In genomic region chr6:155693573-155694428, GRCh38 we compare ENCODE assay signal across 20 cellular contexts.
DNase-seq lines count a peak whose midpoint lies in the region; ATAC-seq and TF ChIP-seq lines count a peak whose summit lies in the region.
"Had no signal": no experiment of that assay in that cellular context is flagged by ENCODE, and none has a peak within 500 bp of the region (broad histone marks: within the 10 kb centered on the region; RNA-seq: fewer than 3 reads in every experiment).

No MANE protein-coding gene starts in this region.

- peaks cover 3 to 4% of the 10 kb centered on the region in 2 donors for H3K27me3 Mint-ChIP-seq in CD4-positive, alpha-beta memory T cell

- ATAC-seq in right lobe of liver, result peak; percentile 87 to 96 (median 92)
- ATAC-seq in GM21360 (IDR thresholded peaks at IDR 0.05; ENCODE audit: unreplicated experiment), result no peak
- no peak for ATAC-seq in GM21367 (IDR thresholded peaks at IDR 0.05; ENCODE audit: unreplicated experiment)
- ATAC-seq: left cardiac atrium had no signal

- H3K27ac Mint-ChIP-seq in CD4-positive, alpha-beta memory T cell, result no peak overlapping the region
- H3K27ac Mint-ChIP-seq: activated naive CD4-positive, alpha-beta T cell treated with anti-CD3 and anti-CD28 coated beads for 36 hours; HFFc6; T-helper 2 cell treated with Interferon-gamma antibody and Interleukin-4, amounts not matched to agents 5 μg/mL and 100 μg/mL, for 36 hours had no signal

- no peaks in the 10 kb centered on the region for H3K9me3 ChIP-seq in right lobe of liver
- no peaks in the 10 kb centered on the region for H3K9me3 ChIP-seq in CD4-positive, alpha-beta memory T cell (ENCODE audit: control insufficient read depth in 1 of 2, low read length in 2 of 2)
- H3K9me3 ChIP-seq: ovary had no signal

- POLR2A ChIA-PET in CD4-positive, alpha-beta memory T cell (lab: Charles Lee; ENCODE audit: partially characterized antibody), result no interaction called here

- H3K4me1 Mint-ChIP-seq in CD4-positive, alpha-beta memory T cell, result no peaks in the 10 kb centered on the region

- CTCF ChIA-PET in CD4-positive, alpha-beta memory T cell (lab: Charles Lee; ENCODE audit: partially characterized antibody), result no interaction called here

- TF ChIP-seq CTCF in right lobe of liver (IDR thresholded peaks at IDR 0.05), result no peak

- in situ Hi-C loops in Caki2 (cut with HindIII; ENCODE audit: low pct_unique_long_range_greater_than_20kb, low sequenced_read_pairs), result no loop called here

- no peaks in the 10 kb centered on the region for H3K36me3 Mint-ChIP-seq in CD4-positive, alpha-beta memory T cell
- H3K36me3 Mint-ChIP-seq: brain had no signal

- H3K4me3 Mint-ChIP-seq in CD4-positive, alpha-beta memory T cell, result no peak overlapping the region
- H3K4me3 Mint-ChIP-seq: activated naive CD4-positive, alpha-beta T cell treated with anti-CD3 and anti-CD28 coated beads for 36 hours; brain; HFFc6; T-helper 2 cell treated with Interferon-gamma antibody and Interleukin-4, amounts not matched to agents 5 μg/mL and 100 μg/mL, for 36 hours had no signal

- peak overlapping the region; percentile 33 to 79 (median 57) for H3K27ac ChIP-seq in right lobe of liver
- no peak overlapping the region for H3K27ac ChIP-seq in CD4-positive, alpha-beta memory T cell (ENCODE audit: low read depth, low read length)
- H3K27ac ChIP-seq: ovary had no signal

- peaks cover 0 to 15% (median 5%) of the 10 kb centered on the region in 4 donors for H3K4me1 ChIP-seq in right lobe of liver
- no peaks in the 10 kb centered on the region for H3K4me1 ChIP-seq in CD4-positive, alpha-beta memory T cell (ENCODE audit: insufficient read depth, low read length)

- H3K36me3 ChIP-seq in right lobe of liver, result no peaks in the 10 kb centered on the region
- no peaks in the 10 kb centered on the region for H3K36me3 ChIP-seq in CD4-positive, alpha-beta memory T cell (ENCODE audit: insufficient read depth, low read length)
- H3K36me3 ChIP-seq: ovary had no signal

- H3K9me3 Mint-ChIP-seq in CD4-positive, alpha-beta memory T cell, result no peaks in the 10 kb centered on the region
- H3K9me3 Mint-ChIP-seq: activated naive CD4-positive, alpha-beta T cell treated with anti-CD3 and anti-CD28 coated beads for 36 hours; brain; HFFc6; T-helper 2 cell treated with Interferon-gamma antibody and Interleukin-4, amounts not matched to agents 5 μg/mL and 100 μg/mL, for 36 hours had no signal

- TF ChIP-seq POLR2A in right lobe of liver (IDR thresholded peaks at IDR 0.05), result no peak

- DNase-seq in Caki2 (ENCODE audit: low read depth) (peak; percentile 87), NCI-H146 treated with DMSO at 0.1 percent for 48 hours (lab: John Stamatoyannopoulos, UW; ENCODE audit: unreplicated experiment) (peak; percentile 80), SW480 (ENCODE audit: low spot score) (peak; percentile 43), right lobe of liver (no peak), ecto neural progenitor cell (ENCODE audit: low spot score) (no peak)
- DNase-seq in CD4-positive, alpha-beta memory T cell, result no peak
- DNase-seq: activated CD4-positive, alpha-beta T cell treated with anti-CD3 and anti-CD28 coated beads for 1 hour; activated naive CD4-positive, alpha-beta T cell treated with anti-CD3 and anti-CD28 coated beads for 36 hours; HFFc6; IMR-90; left cardiac atrium; NCI-H1048; ovary; SHP77; stimulated activated naive CD4-positive, alpha-beta T cell had no signal

- WGBS in right lobe of liver (ENCODE audit: insufficient coverage, low coverage, low lambda C conversion rate, missing lambda C conversion rate), result 49% methylated on average over 10 of the region's 10 CpGs

- intact Hi-C loops in right lobe of liver (cut with DNase I), result no loop called here
- intact Hi-C loops in CD4-positive, alpha-beta memory T cell (cut with micrococcal nuclease), result no loop called here

- H3K27me3 ChIP-seq in right lobe of liver, result no peaks in the 10 kb centered on the region
- H3K27me3 ChIP-seq in CD4-positive, alpha-beta memory T cell (ENCODE audit: insufficient read depth, low read length), result no peaks in the 10 kb centered on the region
- H3K27me3 ChIP-seq: ovary had no signal

- H3K4me3 ChIP-seq in right lobe of liver, result peak overlapping the region in 1 of 3 donors; percentile 25
- H3K4me3 ChIP-seq in CD4-positive, alpha-beta memory T cell (ENCODE audit: low read length in 2 of 2), result no peak overlapping the region
- H3K4me3 ChIP-seq: ovary, smooth muscle cell had no signal

Comparison
In these comparisons a context has a peak if more than half of its experiments do, and no peak if none do; other contexts are left out.
1. DNase-seq: peak in Caki2 (single experiment), NCI-H146 treated with DMSO at 0.1 percent for 48 hours (single experiment) and SW480 (single experiment); none in right lobe of liver (0 of 3), ecto neural progenitor cell (single experiment) and CD4-positive, alpha-beta memory T cell (0 of 5).
2. ATAC-seq: peak in right lobe of liver (4 of 4); none in GM21360 (single experiment) and GM21367 (single experiment).